Comparison of ENCODE assay signal across 8 cellular contexts in the genomic region with DNA sequence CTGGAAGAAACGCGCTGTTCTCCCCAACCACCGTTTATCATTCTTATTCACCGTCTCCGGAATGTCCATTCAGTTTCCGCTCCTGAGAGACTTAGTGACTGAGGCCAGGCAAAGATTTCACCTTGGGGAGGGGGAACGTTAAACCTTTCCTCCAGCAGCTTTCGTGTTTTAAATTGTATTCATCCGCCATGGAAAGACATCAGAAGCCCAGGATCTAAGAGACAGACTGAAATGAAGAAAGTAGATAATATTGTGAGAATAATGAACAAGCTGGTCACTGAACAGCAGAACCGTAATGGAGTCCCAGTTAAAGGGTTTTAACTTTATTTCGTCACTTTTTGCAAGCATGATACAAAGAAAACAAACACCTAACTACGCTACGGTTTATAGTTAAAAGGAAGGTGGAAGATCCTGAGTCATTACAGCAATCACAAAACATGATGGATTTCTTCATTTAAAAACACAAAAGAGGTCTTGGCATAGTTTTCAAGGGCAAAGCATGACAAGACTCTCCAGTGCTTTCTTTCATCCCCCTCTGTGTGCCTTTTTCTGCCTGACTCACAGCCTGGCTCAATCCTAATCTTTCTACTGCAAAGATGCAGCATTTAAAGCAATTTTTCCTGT. TPM values are rescaled to one million over a fixed set of nuclear protein-coding genes. Genes with fewer than 3 reads are reported as not detected.
DNase-seq lines count a peak whose midpoint lies in the region; ATAC-seq and TF ChIP-seq lines count a peak whose summit lies in the region.

No MANE protein-coding gene starts in this region.

- ATAC-seq in HG03457 (IDR thresholded peaks at IDR 0.05; ENCODE audit: unreplicated experiment): no peak

- peaks cover 26% of the 10 kb centered on the region for H3K36me3 Mint-ChIP-seq in activated T-cell treated with anti-CD3 and anti-CD28 coated beads, Interleukin-2, amount 50 U/mL, for 24 hours (ENCODE audit: low read depth)

- peak overlapping the region; percentile 86 for H3K4me3 Mint-ChIP-seq in activated T-cell treated with anti-CD3 and anti-CD28 coated beads, Interleukin-2, amount 50 U/mL, for 24 hours

- no peak for TF ChIP-seq EP300 in neural cell (conservative IDR thresholded peaks at IDR 0.05; ENCODE audit: poor library complexity, severe bottlenecking)

- H3K4me3 ChIP-seq in epithelial cell of proximal tubule (ENCODE audit: low read depth, low read length) (peak overlapping the region; percentile 71), neural cell (ENCODE audit: low read length) (peak overlapping the region; percentile 92)

- peak overlapping the region; percentile 73 for H2AFZ ChIP-seq in neural cell (ENCODE audit: low read depth, low read length)

- H3K27me3 Mint-ChIP-seq in activated T-cell treated with anti-CD3 and anti-CD28 coated beads, Interleukin-2, amount 50 U/mL, for 24 hours: no peaks in the 10 kb centered on the region

- H3K9me3 ChIP-seq in neural cell (ENCODE audit: low read length): no peaks in the 10 kb centered on the region

- H3K36me3 ChIP-seq in neural cell (ENCODE audit: insufficient read depth, low read length): no peaks in the 10 kb centered on the region

- no peaks in the 10 kb centered on the region for H4K20me1 ChIP-seq in neural cell (ENCODE audit: insufficient read depth)

- no peak for TF ChIP-seq CTCF in epithelial cell of proximal tubule (conservative IDR thresholded peaks at IDR 0.05; ENCODE audit: low read depth, low read length)
- no peak for TF ChIP-seq CTCF in neural cell (IDR thresholded peaks at IDR 0.05; ENCODE audit: poor library complexity, severe bottlenecking)

- H3K79me2 ChIP-seq in neural cell (replicated peaks; ENCODE audit: insufficient read depth, low read length): peaks cover 23% of the 10 kb centered on the region

- H3K27me3 ChIP-seq in neural cell (ENCODE audit: insufficient read depth, low read depth, low read length): no peaks in the 10 kb centered on the region

- H3K4me2 ChIP-seq in neural cell (ENCODE audit: low read length): peak overlapping the region; percentile 79

- H3K9me3 Mint-ChIP-seq in activated T-cell treated with anti-CD3 and anti-CD28 coated beads, Interleukin-2, amount 50 U/mL, for 24 hours: no peaks in the 10 kb centered on the region

- H3K27ac Mint-ChIP-seq in activated T-cell treated with anti-CD3 and anti-CD28 coated beads, Interleukin-2, amount 50 U/mL, for 24 hours: peak overlapping the region; percentile 93

- no peak for DNase-seq in activated T-cell treated with anti-CD3 and anti-CD28 coated beads, Interleukin-2, amount 50 U/mL, for 24 hours
- DNase-seq in activated T-cell treated with anti-CD3 and anti-CD28 coated beads, Interleukin-2, amount 50 U/mL, for 1 hour: no peak
- DNase-seq in RPMI7951 (ENCODE audit: low read depth): peak; percentile 32
- DNase-seq in epithelial cell of proximal tubule (ENCODE audit: low read depth): peak; percentile 71
- DNase-seq in MV-4-11 (lab: John Stamatoyannopoulos, UW): no peak
- no peak for DNase-seq in SW 1271 (lab: John Stamatoyannopoulos, UW)

- peak overlapping the region; percentile 88 for H3K9ac ChIP-seq in neural cell (ENCODE audit: low read length)

- H3K4me1 Mint-ChIP-seq in activated T-cell treated with anti-CD3 and anti-CD28 coated beads, Interleukin-2, amount 50 U/mL, for 24 hours (ENCODE audit: low read depth): peaks cover 64% of the 10 kb centered on the region

- no peak for TF ChIP-seq RAD21 in neural cell (conservative IDR thresholded peaks at IDR 0.05)

- peaks cover 2% of the 10 kb centered on the region for H3F3A ChIP-seq in neural cell (ENCODE audit: insufficient read depth, low read length, poor library complexity, severe bottlenecking)

- H3K27ac ChIP-seq in neural cell (ENCODE audit: low read length): peak overlapping the region; percentile 71

- H3K9me2 ChIP-seq in neural cell (ENCODE audit: insufficient read depth, low read length): no peaks in the 10 kb centered on the region

TF ChIP-seq in neural cell, 6 proteins besides CTCF, POLR2A, EP300 and RAD21:
- TF ChIP-seq MXI1 (conservative IDR thresholded peaks at IDR 0.05; ENCODE audit: poor library complexity, severe bottlenecking): no peak
- no peak for TF ChIP-seq SMC3 (conservative IDR thresholded peaks at IDR 0.05; ENCODE audit: poor library complexity)
- TF ChIP-seq POLR2AphosphoS5 (IDR thresholded peaks at IDR 0.05): no peak
- no peak for TF ChIP-seq TAF1 (IDR thresholded peaks at IDR 0.05; ENCODE audit: low read depth)
- TF ChIP-seq, protein P1, sequence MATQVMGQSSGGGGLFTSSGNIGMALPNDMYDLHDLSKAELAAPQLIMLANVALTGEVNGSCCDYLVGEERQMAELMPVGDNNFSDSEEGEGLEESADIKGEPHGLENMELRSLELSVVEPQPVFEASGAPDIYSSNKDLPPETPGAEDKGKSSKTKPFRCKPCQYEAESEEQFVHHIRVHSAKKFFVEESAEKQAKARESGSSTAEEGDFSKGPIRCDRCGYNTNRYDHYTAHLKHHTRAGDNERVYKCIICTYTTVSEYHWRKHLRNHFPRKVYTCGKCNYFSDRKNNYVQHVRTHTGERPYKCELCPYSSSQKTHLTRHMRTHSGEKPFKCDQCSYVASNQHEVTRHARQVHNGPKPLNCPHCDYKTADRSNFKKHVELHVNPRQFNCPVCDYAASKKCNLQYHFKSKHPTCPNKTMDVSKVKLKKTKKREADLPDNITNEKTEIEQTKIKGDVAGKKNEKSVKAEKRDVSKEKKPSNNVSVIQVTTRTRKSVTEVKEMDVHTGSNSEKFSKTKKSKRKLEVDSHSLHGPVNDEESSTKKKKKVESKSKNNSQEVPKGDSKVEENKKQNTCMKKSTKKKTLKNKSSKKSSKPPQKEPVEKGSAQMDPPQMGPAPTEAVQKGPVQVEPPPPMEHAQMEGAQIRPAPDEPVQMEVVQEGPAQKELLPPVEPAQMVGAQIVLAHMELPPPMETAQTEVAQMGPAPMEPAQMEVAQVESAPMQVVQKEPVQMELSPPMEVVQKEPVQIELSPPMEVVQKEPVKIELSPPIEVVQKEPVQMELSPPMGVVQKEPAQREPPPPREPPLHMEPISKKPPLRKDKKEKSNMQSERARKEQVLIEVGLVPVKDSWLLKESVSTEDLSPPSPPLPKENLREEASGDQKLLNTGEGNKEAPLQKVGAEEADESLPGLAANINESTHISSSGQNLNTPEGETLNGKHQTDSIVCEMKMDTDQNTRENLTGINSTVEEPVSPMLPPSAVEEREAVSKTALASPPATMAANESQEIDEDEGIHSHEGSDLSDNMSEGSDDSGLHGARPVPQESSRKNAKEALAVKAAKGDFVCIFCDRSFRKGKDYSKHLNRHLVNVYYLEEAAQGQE (IDR thresholded peaks at IDR 0.05; ENCODE audit: borderline replicate concordance): no peak
- TF ChIP-seq EZH2 (IDR thresholded peaks at IDR 0.05; ENCODE audit: borderline replicate concordance, insufficient read depth, low read length, poor library complexity, severe bottlenecking): no peak

RNA-seq across cellular contexts. Expression of a gene that starts 0.6 kb away (rescaled TPM):
- total RNA-seq in RPMI7951 (2014; rRNA removed; shearing (Covaris generic)): 6.3 and 8.4 TPM in 2 replicates
- 12.3 and 20.3 TPM in 2 replicates for total RNA-seq in epithelial cell of proximal tubule
- 45.8 and 46.3 TPM in 2 replicates for polyA plus RNA-seq in neural cell
- polyA minus RNA-seq in neural cell: 43.8 and 46.1 TPM in 2 replicates

RNA-seq across cellular contexts. Expression of a gene that starts 59.1 kb away (rescaled TPM):
- total RNA-seq in RPMI7951 (2014; rRNA removed; shearing (Covaris generic)): 0.20 and 1.2 TPM in 2 replicates
- 2.0 and 3.5 TPM in 2 replicates for total RNA-seq in epithelial cell of proximal tubule
- 11.2 and 14.7 TPM in 2 replicates for polyA plus RNA-seq in neural cell
- polyA minus RNA-seq in neural cell: 7.5 and 11.7 TPM in 2 replicates

Comparison
In these comparisons a context has a peak if more than half of its experiments do, and no peak if none do; other contexts are left out.
1. DNase-seq: peak in RPMI7951 (single experiment) and epithelial cell of proximal tubule (single experiment); none in activated T-cell treated with anti-CD3 and anti-CD28 coated beads, Interleukin-2, amount 50 U/mL, for 24 hours (single experiment), activated T-cell treated with anti-CD3 and anti-CD28 coated beads, Interleukin-2, amount 50 U/mL, for 1 hour (single experiment), MV-4-11 (single experiment) and SW 1271 (0 of 2).